1 cellular context compared by ENCODE assay signal in genomic region chr14:92651106-92651792, GRCh38.
TF ChIP-seq lines count a peak whose summit lies in the region.

No MANE protein-coding gene starts in this region.

TF ChIP-seq in GM12878, 131 proteins besides CTCF, POLR2A, EP300 and RAD21 (continued from another document):
- TF ChIP-seq NFXL1 (IDR thresholded peaks at IDR 0.05; ENCODE audit: borderline replicate concordance) (no peak), ZNF207 (IDR thresholded peaks at IDR 0.05; ENCODE audit: borderline replicate concordance) (peak; percentile 40; the same call in 1 of the 2 replicates), NR2F1 (conservative IDR thresholded peaks at IDR 0.05) (peak; percentile 93), GATAD2B (conservative IDR thresholded peaks at IDR 0.05; ENCODE audit: low read depth) (peak; percentile 19)
